8 cellular contexts compared by ENCODE assay signal in genomic region chr12:47080725-47081502, GRCh38. TPM values are rescaled to one million over a fixed set of nuclear protein-coding genes. Genes with fewer than 3 reads are reported as not detected.
DNase-seq lines count a peak whose midpoint lies in the region; ATAC-seq lines count a peak whose summit lies in the region.

No MANE protein-coding gene starts in this region.

- H3K27ac ChIP-seq in CD4-positive, CD25-positive, alpha-beta regulatory T cell (ENCODE audit: insufficient read depth, low read length, poor library complexity, severe bottlenecking): peak overlapping the region; percentile 75
- peak overlapping the region; percentile 79 for H3K27ac ChIP-seq in mesodermal cell (ENCODE audit: low read depth, low read length, severe bottlenecking)

- H3K4me1 ChIP-seq in CD4-positive, CD25-positive, alpha-beta regulatory T cell (ENCODE audit: control insufficient read depth, insufficient read depth, low read length, poor library complexity, severe bottlenecking): peaks cover 72% of the 10 kb centered on the region
- peaks cover 32% of the 10 kb centered on the region for H3K4me1 ChIP-seq in mesodermal cell (ENCODE audit: control insufficient read depth, insufficient read depth, low read length, poor library complexity, severe bottlenecking)

- H3K4me1 Mint-ChIP-seq in CD4-positive, CD25-positive, alpha-beta regulatory T cell: peaks cover 35 to 89% (median 75%) of the 10 kb centered on the region in 4 donors

- H3K9me3 ChIP-seq in CD4-positive, CD25-positive, alpha-beta regulatory T cell (ENCODE audit: control insufficient read depth in 2 of 2, low read length in 2 of 2): no peaks in the 10 kb centered on the region
- no peaks in the 10 kb centered on the region for H3K9me3 ChIP-seq in mesodermal cell (ENCODE audit: control insufficient read depth, low read length)

- peak overlapping the region; percentile 89 for H3K4me3 ChIP-seq in CD4-positive, CD25-positive, alpha-beta regulatory T cell (ENCODE audit: low read depth, low read length)
- peak overlapping the region; percentile 64 for H3K4me3 ChIP-seq in mesodermal cell (ENCODE audit: extremely low read depth, insufficient read depth, low read length, poor library complexity, severe bottlenecking)

- H3K27me3 Mint-ChIP-seq in CD4-positive, CD25-positive, alpha-beta regulatory T cell: no peaks in the 10 kb centered on the region

- peaks cover 0 to 3% (median 0%) of the 10 kb centered on the region in 7 donors for H3K9me3 Mint-ChIP-seq in CD4-positive, CD25-positive, alpha-beta regulatory T cell

- peak; percentile 33 to 76 (median 37) for DNase-seq in CD4-positive, CD25-positive, alpha-beta regulatory T cell
- peak; percentile 70 for DNase-seq in LHCN-M2 (ENCODE audit: low read depth)
- peak; percentile 30 for DNase-seq in activated CD4-positive, alpha-beta T cell treated with anti-CD3 and anti-CD28 coated beads, Interleukin-2, amount 50 U/mL, for 1 hour
- DNase-seq in effector CD4-positive, alpha-beta T cell: peak; percentile 33
- DNase-seq in stimulated activated CD8-positive, alpha-beta memory T cell treated with anti-CD3 and anti-CD28 coated beads, Interleukin-7, amount 100 ng/mL, for 24 hours (ENCODE audit: low read depth): peak; percentile 37

- no peaks in the 10 kb centered on the region for H3K36me3 Mint-ChIP-seq in CD4-positive, CD25-positive, alpha-beta regulatory T cell

- H3K27ac Mint-ChIP-seq in CD4-positive, CD25-positive, alpha-beta regulatory T cell: peak overlapping the region; percentile 88 to 98 (median 95)

- WGBS in mesodermal cell (ENCODE audit: insufficient coverage in 2 of 2), 2 experiments: 8 to 28% methylated on average over 5 to 18 of the region's 26 CpGs

- ATAC-seq in CD4-positive, CD25-positive, alpha-beta regulatory T cell (ENCODE audit: low read depth in 2 of 2): no peak
- ATAC-seq in HG03175 (IDR thresholded peaks at IDR 0.05; ENCODE audit: unreplicated experiment) (no peak), GM19452 (IDR thresholded peaks at IDR 0.05; ENCODE audit: unreplicated experiment) (no peak)

- peak overlapping the region; percentile 94 to 98 (median 98) for H3K4me3 Mint-ChIP-seq in CD4-positive, CD25-positive, alpha-beta regulatory T cell

- H3K36me3 ChIP-seq in CD4-positive, CD25-positive, alpha-beta regulatory T cell (ENCODE audit: control insufficient read depth, insufficient read depth, low read length): no peaks in the 10 kb centered on the region
- peaks cover 6% of the 10 kb centered on the region for H3K36me3 ChIP-seq in mesodermal cell (ENCODE audit: control insufficient read depth, insufficient read depth, low read length)

- no peaks in the 10 kb centered on the region for H3K27me3 ChIP-seq in CD4-positive, CD25-positive, alpha-beta regulatory T cell (ENCODE audit: control insufficient read depth, insufficient read depth, low read length)

RNA-seq across cellular contexts. Expression of gene AMIGO2, which starts 1.2 kb away (rescaled TPM):
- total RNA-seq in CD4-positive, CD25-positive, alpha-beta regulatory T cell: 7.2 TPM
- 10 to 100 TPM in 3 of 4 donors, 1 to 10 TPM in 1; 9.0 to 12.9 (median 11.7) TPM for polyA plus RNA-seq in CD4-positive, CD25-positive, alpha-beta regulatory T cell
- 16.7 and 23.0 TPM in 2 replicates for total RNA-seq in LHCN-M2 (2014; rRNA removed)
- polyA plus RNA-seq in LHCN-M2 (2012): 156 TPM
- polyA plus RNA-seq in mesodermal cell (2013, experiment 1 of 2): 34.4 TPM
- 39.7 TPM for polyA plus RNA-seq in mesodermal cell (2013, experiment 2 of 2)

RNA-seq across cellular contexts. Expression of gene PCED1B, which starts 1.5 kb away (rescaled TPM):
- total RNA-seq in CD4-positive, CD25-positive, alpha-beta regulatory T cell: 64.9 TPM
- polyA plus RNA-seq in CD4-positive, CD25-positive, alpha-beta regulatory T cell: 10 to 100 TPM; 56.7 to 74.5 (median 65.0) TPM
- 0.64 and 0.80 TPM in 2 replicates for total RNA-seq in LHCN-M2 (2014; rRNA removed)
- 6.3 TPM for polyA plus RNA-seq in LHCN-M2 (2012)
- 6.5 TPM for polyA plus RNA-seq in mesodermal cell (2013, experiment 1 of 2)
- 5.0 TPM for polyA plus RNA-seq in mesodermal cell (2013, experiment 2 of 2)

Comparison
In these comparisons a context has a peak if more than half of its experiments do, and no peak if none do; other contexts are left out.
1. RNA of gene PCED1B, which starts 1.5 kb away (total RNA-seq): 64.9 TPM in CD4-positive, CD25-positive, alpha-beta regulatory T cell (single experiment); 0.64 to 0.80 TPM in LHCN-M2; every median in the first group is over 10 times any median in the second.
2. Peak in every context shown above with its lines, with median percentiles within 50 percentile points of each other: DNase-seq.